In the genomic region with DNA sequence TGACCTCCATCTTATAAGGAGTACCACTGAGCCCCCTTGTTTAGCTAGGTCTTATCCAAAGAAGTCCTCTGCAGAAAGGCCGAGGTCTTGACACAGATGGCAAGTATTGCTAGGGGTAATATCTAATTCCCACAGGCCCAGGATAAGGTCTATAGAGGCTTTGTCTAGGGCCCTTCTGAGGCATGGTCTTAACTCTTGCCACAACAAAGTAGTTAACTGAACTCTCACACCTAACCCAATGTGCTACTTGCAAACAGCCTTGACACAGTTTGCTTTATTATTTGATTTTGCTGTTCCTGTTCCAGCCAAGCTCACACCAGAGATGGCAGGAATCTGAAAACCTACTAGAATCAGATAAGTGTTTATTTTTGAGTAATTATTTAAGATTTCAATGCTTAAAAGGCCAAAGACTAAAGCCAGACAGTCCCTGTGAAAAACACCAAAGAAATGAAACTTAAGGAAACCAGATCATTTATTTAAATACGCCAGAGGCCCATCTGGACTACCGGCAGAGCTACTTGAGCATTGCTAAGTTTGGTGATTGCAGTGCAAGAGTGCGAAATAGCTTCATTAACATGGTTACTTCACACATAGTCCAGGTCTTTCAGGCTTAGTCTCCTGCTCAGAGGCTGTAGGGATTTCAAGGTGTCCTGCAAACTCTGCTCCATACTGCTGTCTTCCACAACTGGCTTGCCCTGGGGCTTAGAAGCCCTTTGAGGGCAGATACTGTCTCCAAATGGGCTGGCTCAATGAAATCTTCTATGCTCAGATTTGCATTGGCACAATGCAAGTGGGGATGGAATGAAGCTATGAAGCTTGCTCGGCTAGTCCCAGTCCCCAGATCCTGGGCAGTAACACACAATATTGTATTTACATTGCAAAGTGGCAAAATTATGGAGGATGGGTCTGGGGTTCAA, we compare ENCODE assay signal across 29 cellular contexts. TPM values are rescaled to one million over a fixed set of nuclear protein-coding genes. Genes with fewer than 3 reads are reported as not detected.
DNase-seq lines count a peak whose midpoint lies in the region; ATAC-seq, FAIRE-seq and TF ChIP-seq lines count a peak whose summit lies in the region.
"Had no signal": no experiment of that assay in that cellular context is flagged by ENCODE, and none has a peak within 500 bp of the region (broad histone marks: within the 10 kb centered on the region; RNA-seq: fewer than 3 reads in every experiment).

No MANE protein-coding gene starts in this region.

- H3K27ac Mint-ChIP-seq in Caco-2 (ENCODE audit: unreplicated experiment): peak overlapping the region; percentile 59
- H3K27ac Mint-ChIP-seq in stimulated activated effector memory CD8-positive, alpha-beta T cell treated with anti-CD3 and anti-CD28 coated beads, Interleukin-12 subunit alpha, Interleukin-12 subunit beta, amount 100 ng/mL, for 72 hours: peak overlapping the region; percentile 49
- no peak overlapping the region for H3K27ac Mint-ChIP-seq in chondrocyte (ENCODE audit: unreplicated experiment)
- H3K27ac Mint-ChIP-seq: activated T-helper 1 cell treated with anti-CD3 and anti-CD28 coated beads, Interleukin-12 subunit alpha, Interleukin-12 subunit beta, Interleukin-2, Interleukin-4 antibody, amounts not matched to agents 30 ng/mL and 10 ng/mL and 1 ng/mL, durations not matched to agents 14 hours and 24 hours and 36 hours had no signal

- TF ChIP-seq POLR2A in right lobe of liver (IDR thresholded peaks at IDR 0.05): no peak

- TF ChIP-seq CTCF in Caco-2 (IDR thresholded peaks at IDR 0.05; ENCODE audit: insufficient read depth in 1 of 2, low read depth in 1 of 2, low read length in 1 of 2, severe bottlenecking in 1 of 2, unreplicated experiment in 1 of 2) (no peak), VCaP (conservative IDR thresholded peaks at IDR 0.05) (no peak), right lobe of liver (IDR thresholded peaks at IDR 0.05) (no peak), chondrocyte (IDR thresholded peaks at IDR 0.05) (no peak), kidney (IDR thresholded peaks at IDR 0.05; ENCODE audit: borderline replicate concordance, extremely low read depth, insufficient read depth) (no peak)

- POLR2A ChIA-PET in Caco-2 (lab: Charles Lee): interaction anchor here (0.6 to 1.9 kb wide), 5 partner anchors 16 to 156 kb away, joined by 3 to 14 read pairs (median 3); a partner anchor contains a TSS

- no peak for FAIRE-seq in kidney (lab: Jason Lieb, UNC)
- FAIRE-seq: frontal cortex, islet of Langerhans had no signal

- ATAC-seq in right lobe of liver (peak in 2 of 4 donors; percentile 2 to 3), SK-N-SH treated with all-trans-retinoic acid at 6 μM for 48 hours (no peak)
- no peak for ATAC-seq in stimulated activated effector memory CD8-positive, alpha-beta T cell treated with anti-CD3 and anti-CD28 coated beads, Interleukin-12 subunit alpha, Interleukin-12 subunit beta, amount 100 ng/mL, for 72 hours
- ATAC-seq: activated CD4-positive, alpha-beta T cell treated with anti-CD3 and anti-CD28 coated beads for 36 hours; esophagus mucosa; PC-3 had no signal

- CTCF ChIA-PET in Caco-2 (lab: Charles Lee): interaction anchor here (0.7 to 2.2 kb wide), 5 partner anchors 16 to 63 kb away, joined by 3 to 11 read pairs (median 6); a partner anchor contains a TSS

- H3K27me3 ChIP-seq in Caco-2 (replicated peaks; ENCODE audit: control insufficient read depth, insufficient read depth, low read length) (no peaks in the 10 kb centered on the region), right lobe of liver (no peaks in the 10 kb centered on the region)
- H3K27me3 ChIP-seq: ascending aorta, sigmoid colon, suprapubic skin had no signal

- H3K4me3 Mint-ChIP-seq in Caco-2 (ENCODE audit: unreplicated experiment) (peak overlapping the region; percentile 44), chondrocyte (ENCODE audit: unreplicated experiment) (no peak overlapping the region)
- no peak overlapping the region for H3K4me3 Mint-ChIP-seq in stimulated activated effector memory CD8-positive, alpha-beta T cell treated with anti-CD3 and anti-CD28 coated beads, Interleukin-12 subunit alpha, Interleukin-12 subunit beta, amount 100 ng/mL, for 72 hours
- H3K4me3 Mint-ChIP-seq: activated CD4-positive, alpha-beta T cell treated with anti-CD3 and anti-CD28 coated beads for 36 hours; activated T-helper 1 cell treated with anti-CD3 and anti-CD28 coated beads, Interleukin-12 subunit alpha, Interleukin-12 subunit beta, Interleukin-2, Interleukin-4 antibody, amounts not matched to agents 30 ng/mL and 10 ng/mL and 1 ng/mL, durations not matched to agents 14 hours and 24 hours and 36 hours had no signal

- H3K27me3 Mint-ChIP-seq in Caco-2 (ENCODE audit: insufficient read depth, unreplicated experiment): no peaks in the 10 kb centered on the region
- H3K27me3 Mint-ChIP-seq in chondrocyte (ENCODE audit: low read depth): peaks cover 12% of the 10 kb centered on the region
- H3K27me3 Mint-ChIP-seq: activated CD4-positive, alpha-beta T cell treated with anti-CD3 and anti-CD28 coated beads for 36 hours had no signal

- BruUV-seq in Caco-2 (replicated peaks; lab: Mats Ljungman, UMichigan): TSS peak; percentile 45

- peaks cover 1% of the 10 kb centered on the region for H3K36me3 ChIP-seq in Caco-2 (ENCODE audit: control insufficient read depth, insufficient read depth, low read length)
- no peaks in the 10 kb centered on the region for H3K36me3 ChIP-seq in right lobe of liver
- no peaks in the 10 kb centered on the region for H3K36me3 ChIP-seq in kidney (ENCODE audit: control insufficient read depth in 1 of 2, insufficient read depth in 2 of 2, low read length in 2 of 2)
- H3K36me3 ChIP-seq: ascending aorta, sigmoid colon, suprapubic skin had no signal

- peak overlapping the region; percentile 90 for H3K27ac ChIP-seq in VCaP
- H3K27ac ChIP-seq in right lobe of liver: peak overlapping the region in 2 of 3 donors; percentile 45 to 70
- peak overlapping the region in 1 of 2 donors; percentile 23 for H3K27ac ChIP-seq in kidney (ENCODE audit: low read depth in 2 of 2, low read length in 2 of 2)
- H3K27ac ChIP-seq: ascending aorta, HL-60, sigmoid colon, suprapubic skin had no signal

- DNase-seq in Caco-2 (no peak), right lobe of liver (no peak), chondrocyte (ENCODE audit: low spot score) (no peak), kidney (no peak)
- no peak for DNase-seq in stimulated activated effector memory CD8-positive, alpha-beta T cell treated with anti-CD3 and anti-CD28 coated beads, Interleukin-12 subunit alpha, Interleukin-12 subunit beta, amount 100 ng/mL, for 72 hours (ENCODE audit: low spot score in 2 of 2)
- DNase-seq: activated CD4-positive, alpha-beta T cell treated with anti-CD3 and anti-CD28 coated beads for 36 hours; activated naive CD4-positive, alpha-beta T cell treated with anti-CD3 and anti-CD28 coated beads, Interleukin-2, amount 50 U/mL, for 16 hours; COR-L47; effector CD8-positive, alpha-beta T cell; GOT3; IMR-90; mammary epithelial cell; NCI-H1436; NCI-H2107; NCI-H446 treated with DMSO at 0.1 percent for 48 hours; PC-3; Right ventricle myocardium superior; sigmoid colon; SW 1271 had no signal

- intact Hi-C loops in Caco-2 (cut with micrococcal nuclease; ENCODE audit: unreplicated experiment): loop anchor here (1.0 to 5.0 kb wide), 3 partner anchors 11 to 37 kb away; a partner anchor contains a TSS
- intact Hi-C loops in right lobe of liver (cut with DNase I): no loop called here
- intact Hi-C loops in kidney (cut with DNase I): no loop called here

- H3K4me1 Mint-ChIP-seq in Caco-2 (ENCODE audit: low read depth, unreplicated experiment) (peaks cover 73% of the 10 kb centered on the region), chondrocyte (ENCODE audit: low read depth) (peaks cover 5% of the 10 kb centered on the region)
- H3K4me1 Mint-ChIP-seq in stimulated activated effector memory CD8-positive, alpha-beta T cell treated with anti-CD3 and anti-CD28 coated beads, Interleukin-12 subunit alpha, Interleukin-12 subunit beta, amount 100 ng/mL, for 72 hours: peaks cover 20% of the 10 kb centered on the region

- 78% methylated on average over 5 of the region's 5 CpGs for WGBS in right lobe of liver (ENCODE audit: insufficient coverage, low coverage, low lambda C conversion rate, missing lambda C conversion rate)

- H3K4me3 ChIP-seq in Caco-2 (ENCODE audit: low read depth, low read length) (no peak overlapping the region), right lobe of liver (no peak overlapping the region), kidney (ENCODE audit: low read length in 2 of 2) (no peak overlapping the region)
- H3K4me3 ChIP-seq: ascending aorta, sigmoid colon, suprapubic skin had no signal

- no peak overlapping the region for H3K9ac ChIP-seq in kidney (ENCODE audit: low read length in 2 of 2)

- no peaks in the 10 kb centered on the region for H3K9me3 ChIP-seq in Caco-2
- H3K9me3 ChIP-seq in right lobe of liver: no peaks in the 10 kb centered on the region
- H3K9me3 ChIP-seq in kidney (ENCODE audit: control insufficient read depth in 1 of 2, low read length in 2 of 2): no peaks in the 10 kb centered on the region
- H3K9me3 ChIP-seq: ascending aorta, sigmoid colon, suprapubic skin had no signal

- H3K4me1 ChIP-seq in Caco-2 (peaks cover 98% of the 10 kb centered on the region), right lobe of liver (peaks cover 0 to 58% (median 28%) of the 10 kb centered on the region in 4 donors), kidney (ENCODE audit: control insufficient read depth in 1 of 2, insufficient read depth in 1 of 2, low read depth in 1 of 2, low read length in 2 of 2) (peaks cover 37 to 42% of the 10 kb centered on the region in 2 donors)
- H3K4me1 ChIP-seq: ascending aorta, sigmoid colon had no signal

- no peaks in the 10 kb centered on the region for H3K9me3 Mint-ChIP-seq in Caco-2 (ENCODE audit: unreplicated experiment)
- no peaks in the 10 kb centered on the region for H3K9me3 Mint-ChIP-seq in stimulated activated effector memory CD8-positive, alpha-beta T cell treated with anti-CD3 and anti-CD28 coated beads, Interleukin-12 subunit alpha, Interleukin-12 subunit beta, amount 100 ng/mL, for 72 hours
- no peaks in the 10 kb centered on the region for H3K9me3 Mint-ChIP-seq in chondrocyte (ENCODE audit: low read depth)
- H3K9me3 Mint-ChIP-seq: activated T-helper 1 cell treated with anti-CD3 and anti-CD28 coated beads, Interleukin-12 subunit alpha, Interleukin-12 subunit beta, Interleukin-2, Interleukin-4 antibody, amounts not matched to agents 30 ng/mL and 10 ng/mL and 1 ng/mL, durations not matched to agents 14 hours and 24 hours and 36 hours had no signal

- peaks cover 73% of the 10 kb centered on the region for H3K36me3 Mint-ChIP-seq in Caco-2 (ENCODE audit: insufficient read depth, unreplicated experiment)
- H3K36me3 Mint-ChIP-seq in stimulated activated effector memory CD8-positive, alpha-beta T cell treated with anti-CD3 and anti-CD28 coated beads, Interleukin-12 subunit alpha, Interleukin-12 subunit beta, amount 100 ng/mL, for 72 hours: no peaks in the 10 kb centered on the region
- no peaks in the 10 kb centered on the region for H3K36me3 Mint-ChIP-seq in chondrocyte (ENCODE audit: low read depth)

RNA-seq across cellular contexts. Expression of a gene that starts 28.5 kb away (rescaled TPM):
- total RNA-seq in Caco-2 (2022): 70.9 and 71.4 TPM in 2 replicates
- 10 to 100 TPM; 24.8 to 50.9 (median 37.0) TPM for total RNA-seq in right lobe of liver
- total RNA-seq in chondrocyte: 57.4 to 71.8 TPM (median 62.9 TPM) in 3 replicates
- total RNA-seq in kidney: 60.5 TPM
- polyA plus RNA-seq in kidney (ENCODE audit: insufficient read depth, low read depth, low replicate concordance): 129 TPM

RNA-seq across cellular contexts. Expression of a gene that starts 36.9 kb away (rescaled TPM):
- total RNA-seq in Caco-2 (2022): 84.2 and 87.1 TPM in 2 replicates
- total RNA-seq in right lobe of liver: 10 to 100 TPM in 2 of 6 experiments, 1 to 10 TPM in 4; 1.7 to 11.5 (median 6.0) TPM
- 0.10 to 0.46 TPM (median 0.15 TPM) in 3 replicates for total RNA-seq in chondrocyte
- total RNA-seq in kidney: 9.5 TPM
- polyA plus RNA-seq in kidney (ENCODE audit: insufficient read depth, low read depth, low replicate concordance): 7.8 TPM
- polyA plus RNA-seq: IMR-90 had no signal

RNA-seq across cellular contexts. Expression of a gene that starts 51.9 kb away (rescaled TPM):
- total RNA-seq in Caco-2 (2022) (6.0 and 7.4 TPM in 2 replicates), right lobe of liver (1 to 10 TPM in 5 of 6 experiments, under 1 TPM in 1; 0.87 to 8.3 (median 3.8) TPM), chondrocyte (1.3 to 2.0 TPM in 2 of 3 replicates, not detected in the other), kidney (30.6 TPM)
- 12.5 TPM for polyA plus RNA-seq in kidney (ENCODE audit: insufficient read depth, low read depth, low replicate concordance)
- total RNA-seq: MCF 10A had no signal
- polyA plus RNA-seq: mammary epithelial cell had no signal
